Comparison of ENCODE assay signal across 18 cellular contexts in the genomic region with DNA sequence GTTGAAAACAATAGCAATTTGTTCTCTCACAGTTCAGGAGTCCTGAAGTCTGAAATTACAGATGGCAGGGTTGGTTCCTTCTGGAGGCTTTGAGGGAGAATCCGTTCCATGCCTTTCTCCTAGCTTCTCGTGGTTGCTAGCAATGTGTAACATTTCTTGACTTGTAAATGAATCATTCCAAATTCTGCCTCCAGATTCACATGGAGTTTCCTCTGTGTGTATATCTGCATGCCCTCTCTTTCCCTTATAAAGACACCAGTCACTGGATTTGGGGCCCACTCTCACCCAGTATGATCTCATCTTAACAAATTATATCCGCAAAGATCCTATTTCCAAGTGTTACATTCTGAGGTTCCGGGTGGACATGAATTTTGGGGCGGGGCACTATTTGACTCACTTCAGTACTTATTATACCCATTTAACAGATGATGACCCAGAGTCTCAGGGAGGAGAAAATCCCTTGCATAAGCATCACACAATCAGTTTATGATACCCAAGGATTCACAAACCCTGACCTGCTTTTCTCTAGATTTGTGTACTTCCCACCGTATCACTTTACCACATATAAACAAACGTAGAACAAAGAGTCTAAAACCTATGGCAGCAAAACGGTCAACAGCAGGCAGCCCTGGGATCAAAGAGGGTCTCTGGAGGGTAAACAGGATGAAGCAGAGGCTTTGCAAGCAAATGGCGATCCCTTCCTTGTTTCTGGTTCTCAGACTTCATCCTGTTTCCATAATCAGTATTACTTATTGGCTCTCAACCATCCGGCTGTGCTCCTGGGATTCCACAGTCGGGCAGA.
DNase-seq lines count a peak whose midpoint lies in the region; ATAC-seq and TF ChIP-seq lines count a peak whose summit lies in the region.
"Had no signal": no experiment of that assay in that cellular context is flagged by ENCODE, and none has a peak within 500 bp of the region (broad histone marks: within the 10 kb centered on the region; RNA-seq: fewer than 3 reads in every experiment).

No MANE protein-coding gene starts in this region.

- H3K27me3 ChIP-seq in mammary epithelial cell (ENCODE audit: insufficient read depth, low read length) (no peaks in the 10 kb centered on the region), breast epithelium (no peaks in the 10 kb centered on the region), left lung (no peaks in the 10 kb centered on the region)
- H3K27me3 ChIP-seq: esophagus squamous epithelium had no signal

- H3K4me1 ChIP-seq in mammary epithelial cell (ENCODE audit: insufficient read depth, low read length) = peaks cover 37% of the 10 kb centered on the region
- H3K4me1 ChIP-seq in breast epithelium = no peaks in the 10 kb centered on the region
- peaks cover 5 to 33% of the 10 kb centered on the region in 2 donors for H3K4me1 ChIP-seq in left lung

- peaks cover 93% of the 10 kb centered on the region for H3K79me2 ChIP-seq in mammary epithelial cell (ENCODE audit: insufficient read depth, low read length)

- H3K27ac ChIP-seq in mammary epithelial cell (ENCODE audit: insufficient read depth, low read depth, low read length) (peak overlapping the region; percentile 30), breast epithelium (peak overlapping the region in 1 of 2 donors; percentile 3), left lung (peak overlapping the region; percentile 5 to 53)
- H3K27ac ChIP-seq: KMS-11 had no signal

- peak overlapping the region; percentile 80 for H3K27ac Mint-ChIP-seq in stimulated activated naive B cell treated with anti-CD40 and anti-IgM and Interleukin-4, amounts not matched to agents 10 μg/mL and 1 μg/mL and 100 μg/mL, for 72 hours
- H3K27ac Mint-ChIP-seq: activated naive CD8-positive, alpha-beta T cell; immature natural killer cell had no signal

- H3K9me3 Mint-ChIP-seq in stimulated activated naive B cell treated with anti-CD40 and anti-IgM and Interleukin-4, amounts not matched to agents 10 μg/mL and 1 μg/mL and 100 μg/mL, for 72 hours = no peaks in the 10 kb centered on the region
- H3K9me3 Mint-ChIP-seq: immature natural killer cell; naive thymus-derived CD8-positive, alpha-beta T cell had no signal

- H3K27me3 Mint-ChIP-seq in stimulated activated naive B cell treated with anti-CD40 and anti-IgM and Interleukin-4, amounts not matched to agents 10 μg/mL and 1 μg/mL and 100 μg/mL, for 72 hours = no peaks in the 10 kb centered on the region
- H3K27me3 Mint-ChIP-seq: activated naive CD8-positive, alpha-beta T cell; naive thymus-derived CD8-positive, alpha-beta T cell had no signal

- H4K20me1 ChIP-seq in mammary epithelial cell (ENCODE audit: insufficient read depth, low read length) = no peaks in the 10 kb centered on the region

- no TSS peak for BruUV-seq in mammary epithelial cell (replicated peaks; lab: Mats Ljungman, UMichigan)

- ATAC-seq in left lung (no peak), left lobe of liver (no peak), GM21447 (IDR thresholded peaks at IDR 0.05; ENCODE audit: unreplicated experiment) (no peak)
- no peak for ATAC-seq in stimulated activated naive B cell treated with anti-CD40 and anti-IgM and Interleukin-4, amounts not matched to agents 10 μg/mL and 1 μg/mL and 100 μg/mL, for 72 hours (replicated peaks)
- ATAC-seq: naive thymus-derived CD8-positive, alpha-beta T cell had no signal

- DNase-seq in mammary epithelial cell (peak; percentile 72), breast epithelium (ENCODE audit: low spot score in 2 of 2) (no peak), amniotic epithelial cell (ENCODE audit: low read depth) (peak; percentile 57), left lung (no peak), left lobe of liver (ENCODE audit: low spot score) (no peak), amniotic stem cell (lab: John Stamatoyannopoulos, UW) (no peak)
- DNase-seq in stimulated activated naive B cell treated with anti-CD40 and anti-IgM and Interleukin-4, amounts not matched to agents 10 μg/mL and 1 μg/mL and 100 μg/mL, for 72 hours = no peak
- DNase-seq: 8988T; esophagus squamous epithelium; immature natural killer cell; naive thymus-derived CD8-positive, alpha-beta T cell; NCI-H146; NCI-H524; SHP77 treated with DMSO at 0.1 percent for 48 hours; small intestine had no signal

- dilution Hi-C loops in mammary epithelial cell (cut with HindIII; ENCODE audit: low sequenced_read_pairs) = no loop called here

- peaks cover 2% of the 10 kb centered on the region for H3K36me3 ChIP-seq in mammary epithelial cell (ENCODE audit: insufficient read depth, low read length)
- no peaks in the 10 kb centered on the region for H3K36me3 ChIP-seq in breast epithelium
- no peaks in the 10 kb centered on the region for H3K36me3 ChIP-seq in left lung
- H3K36me3 ChIP-seq: esophagus squamous epithelium had no signal

- peaks cover 50 to 68% of the 10 kb centered on the region in 2 donors for H3K36me3 Mint-ChIP-seq in stimulated activated naive B cell treated with anti-CD40 and anti-IgM and Interleukin-4, amounts not matched to agents 10 μg/mL and 1 μg/mL and 100 μg/mL, for 72 hours
- H3K36me3 Mint-ChIP-seq: activated naive CD8-positive, alpha-beta T cell; immature natural killer cell; naive thymus-derived CD8-positive, alpha-beta T cell had no signal

- 86% methylated on average over 11 of the region's 11 CpGs for WGBS in mammary epithelial cell (ENCODE audit: low coverage, missing lambda C conversion rate)

- TF ChIP-seq POLR2A in breast epithelium (IDR thresholded peaks at IDR 0.05) = no peak

- TF ChIP-seq CTCF in mammary epithelial cell (conservative IDR thresholded peaks at IDR 0.05 in 1 of 2, IDR thresholded peaks at IDR 0.05 in 1 of 2; ENCODE audit: extremely low read depth in 1 of 2, insufficient read depth in 1 of 2, low read depth in 1 of 2, low read length in 2 of 2) (no peak), breast epithelium (IDR thresholded peaks at IDR 0.05) (no peak), left lung (IDR thresholded peaks at IDR 0.05) (no peak)

- H3K4me3 ChIP-seq in mammary epithelial cell (replicated peaks in 1 of 3; ENCODE audit: insufficient read depth in 1 of 3, low read depth in 2 of 3, low read length in 3 of 3) (no peak overlapping the region), breast epithelium (no peak overlapping the region), left lung (no peak overlapping the region)
- H3K4me3 ChIP-seq: esophagus squamous epithelium had no signal

- CTCF ChIA-PET in mammary epithelial cell (lab: Charles Lee; ENCODE audit: low non-redundant PET) = no interaction called here

- H3K4me3 Mint-ChIP-seq in stimulated activated naive B cell treated with anti-CD40 and anti-IgM and Interleukin-4, amounts not matched to agents 10 μg/mL and 1 μg/mL and 100 μg/mL, for 72 hours = no peak overlapping the region
- H3K4me3 Mint-ChIP-seq: activated naive CD8-positive, alpha-beta T cell; immature natural killer cell; naive thymus-derived CD8-positive, alpha-beta T cell had no signal

- H3K9ac ChIP-seq in mammary epithelial cell (ENCODE audit: insufficient read depth, low read length) = no peak overlapping the region
- H3K9ac ChIP-seq: KMS-11 had no signal

- no peak overlapping the region for H3K4me2 ChIP-seq in mammary epithelial cell (ENCODE audit: insufficient read depth, low read depth, low read length)
- H3K4me2 ChIP-seq: KMS-11 had no signal

- in situ Hi-C loops in mammary epithelial cell (cut with MboI; ENCODE audit: low sequenced_read_pairs in 2 of 2) = no loop called here

- intact Hi-C loops in mammary epithelial cell (cut with micrococcal nuclease) (no loop called here), breast epithelium (cut with DNase I; ENCODE audit: low total_unique reads) (no loop called here), left lung (cut with DNase I) (no loop called here)

- no peak overlapping the region for H2AFZ ChIP-seq in mammary epithelial cell (ENCODE audit: low read depth, low read length)

- no peaks in the 10 kb centered on the region for H3K9me3 ChIP-seq in mammary epithelial cell (replicated peaks; ENCODE audit: insufficient read depth, low read length)
- H3K9me3 ChIP-seq in breast epithelium = no peaks in the 10 kb centered on the region
- H3K9me3 ChIP-seq in left lung = no peaks in the 10 kb centered on the region
- H3K9me3 ChIP-seq: esophagus squamous epithelium had no signal

- H3K4me1 Mint-ChIP-seq in stimulated activated naive B cell treated with anti-CD40 and anti-IgM and Interleukin-4, amounts not matched to agents 10 μg/mL and 1 μg/mL and 100 μg/mL, for 72 hours = peaks cover 54 to 89% of the 10 kb centered on the region in 2 donors
- H3K4me1 Mint-ChIP-seq: immature natural killer cell had no signal

Comparison
In these comparisons a context has a peak if more than half of its experiments do, and no peak if none do; other contexts are left out.
1. DNase-seq: peak in mammary epithelial cell (single experiment) and amniotic epithelial cell (single experiment); none in breast epithelium (0 of 2), left lung (0 of 2), stimulated activated naive B cell treated with anti-CD40 and anti-IgM and Interleukin-4, amounts not matched to agents 10 μg/mL and 1 μg/mL and 100 μg/mL, for 72 hours (single experiment), left lobe of liver (single experiment) and amniotic stem cell (single experiment).